Comparison of ENCODE assay signal across 17 cellular contexts in genomic region chr4:29079260-29079659, GRCh38.
DNase-seq lines count a peak whose midpoint lies in the region; ATAC-seq and TF ChIP-seq lines count a peak whose summit lies in the region.
"Had no signal": no experiment of that assay in that cellular context is flagged by ENCODE, and none has a peak within 500 bp of the region (broad histone marks: within the 10 kb centered on the region; RNA-seq: fewer than 3 reads in every experiment).

No MANE protein-coding gene starts in this region.

- POLR2A ChIA-PET in PC-3 (lab: Charles Lee; ENCODE audit: unreplicated experiment): no interaction called here

- H3K4me3 Mint-ChIP-seq in GM23338 (no peak overlapping the region), endodermal cell (no peak overlapping the region)
- no peak overlapping the region for H3K4me3 Mint-ChIP-seq in activated naive CD4-positive, alpha-beta T cell treated with anti-CD3 and anti-CD28 coated beads for 36 hours
- H3K4me3 Mint-ChIP-seq: CD8-positive, alpha-beta memory T cell had no signal

- H3K4me1 ChIP-seq in GM23338 (ENCODE audit: insufficient read depth) (no peaks in the 10 kb centered on the region), PC-3 (ENCODE audit: insufficient read depth, low read length) (peaks cover 13% of the 10 kb centered on the region), endodermal cell (ENCODE audit: control insufficient read depth, insufficient read depth, low read length) (no peaks in the 10 kb centered on the region)

- no peaks in the 10 kb centered on the region for H3K27me3 ChIP-seq in GM23338 (ENCODE audit: insufficient read depth)
- H3K27me3 ChIP-seq in PC-3 (ENCODE audit: low read length): no peaks in the 10 kb centered on the region
- H3K27me3 ChIP-seq in endodermal cell (ENCODE audit: control insufficient read depth, insufficient read depth, low read length, poor library complexity, severe bottlenecking): no peaks in the 10 kb centered on the region
- H3K27me3 ChIP-seq: BLaER1 treated with 17β-estradiol and CSF1 and Interleukin-3, amounts not matched to agents 10 nM and 100 nM had no signal

- H3K4me2 ChIP-seq in GM23338 (no peak overlapping the region), PC-3 (ENCODE audit: low read length) (no peak overlapping the region)
- H3K4me2 ChIP-seq: BLaER1 treated with 17β-estradiol and CSF1 and Interleukin-3, amounts not matched to agents 10 nM and 100 nM had no signal

- TF ChIP-seq CTCF in GM23338 (conservative IDR thresholded peaks at IDR 0.05; ENCODE audit: low read depth in 2 of 2): peak; percentile 25 to 50
- TF ChIP-seq CTCF in PC-3 (conservative IDR thresholded peaks at IDR 0.05; ENCODE audit: low read depth, low read length): peak; percentile 40; the same call in 1 of the 2 replicates
- peak; percentile 50 for TF ChIP-seq CTCF in endodermal cell (conservative IDR thresholded peaks at IDR 0.05)

- H3K9ac ChIP-seq in PC-3 (ENCODE audit: low read length) (no peak overlapping the region), endodermal cell (ENCODE audit: extremely low read depth, low read length, poor library complexity, severe bottlenecking) (no peak overlapping the region)
- H3K9ac ChIP-seq: BLaER1 treated with 17β-estradiol and CSF1 and Interleukin-3, amounts not matched to agents 10 nM and 100 nM had no signal

- H3K79me2 ChIP-seq in GM23338 (replicated peaks; ENCODE audit: insufficient read depth): no peaks in the 10 kb centered on the region
- no peaks in the 10 kb centered on the region for H3K79me2 ChIP-seq in PC-3 (ENCODE audit: low read length)

- CTCF ChIA-PET in PC-3 (lab: Charles Lee): no interaction called here
- CTCF ChIA-PET in activated naive CD4-positive, alpha-beta T cell treated with anti-CD3 and anti-CD28 coated beads for 36 hours (lab: Charles Lee): no interaction called here

- H3K27me3 Mint-ChIP-seq in GM23338 (ENCODE audit: insufficient read depth, low read depth, poor library complexity): no peaks in the 10 kb centered on the region
- H3K27me3 Mint-ChIP-seq in endodermal cell (ENCODE audit: insufficient read depth): no peaks in the 10 kb centered on the region
- H3K27me3 Mint-ChIP-seq in activated naive CD4-positive, alpha-beta T cell treated with anti-CD3 and anti-CD28 coated beads for 36 hours (ENCODE audit: low read depth): no peaks in the 10 kb centered on the region
- H3K27me3 Mint-ChIP-seq: CD8-positive, alpha-beta memory T cell had no signal

- H3K4me3 ChIP-seq in GM23338 (no peak overlapping the region), PC-3 (ENCODE audit: low read length) (no peak overlapping the region), endodermal cell (ENCODE audit: low read length) (no peak overlapping the region)
- H3K4me3 ChIP-seq in Jurkat, Clone E6-1 (ENCODE audit: low read length): no peak overlapping the region
- H3K4me3 ChIP-seq: BLaER1 treated with 17β-estradiol and CSF1 and Interleukin-3, amounts not matched to agents 10 nM and 100 nM had no signal

- H3K9me3 Mint-ChIP-seq in GM23338: no peaks in the 10 kb centered on the region
- H3K9me3 Mint-ChIP-seq in endodermal cell: no peaks in the 10 kb centered on the region
- peaks cover 6% of the 10 kb centered on the region for H3K9me3 Mint-ChIP-seq in activated naive CD4-positive, alpha-beta T cell treated with anti-CD3 and anti-CD28 coated beads for 36 hours

- H3K9me3 ChIP-seq in PC-3 (ENCODE audit: low read length): no peaks in the 10 kb centered on the region
- H3K9me3 ChIP-seq in endodermal cell (ENCODE audit: control insufficient read depth, low read length): no peaks in the 10 kb centered on the region
- H3K9me3 ChIP-seq: BLaER1 treated with 17β-estradiol and CSF1 and Interleukin-3, amounts not matched to agents 10 nM and 100 nM had no signal

- ATAC-seq in GM23338 (no peak), PC-3 (no peak), HG02870 (IDR thresholded peaks at IDR 0.05; ENCODE audit: unreplicated experiment) (no peak)
- ATAC-seq: Panc1, Right ventricle myocardium inferior had no signal

- H3K27ac Mint-ChIP-seq in GM23338 (no peak overlapping the region), endodermal cell (no peak overlapping the region)
- no peak overlapping the region for H3K27ac Mint-ChIP-seq in activated naive CD4-positive, alpha-beta T cell treated with anti-CD3 and anti-CD28 coated beads for 36 hours
- H3K27ac Mint-ChIP-seq: CD8-positive, alpha-beta memory T cell had no signal

- H3F3A ChIP-seq in GM23338 (replicated peaks; ENCODE audit: low read depth): no peaks in the 10 kb centered on the region
- no peaks in the 10 kb centered on the region for H3F3A ChIP-seq in PC-3 (ENCODE audit: low read length, unreplicated experiment)

- 94 to 100% methylated on average over 1 to 2 of the region's 2 CpGs for WGBS in endodermal cell (ENCODE audit: insufficient coverage in 1 of 2, insufficient read length in 1 of 2), 2 experiments

- no peaks in the 10 kb centered on the region for H4K20me1 ChIP-seq in GM23338 (replicated peaks; ENCODE audit: insufficient read depth)
- no peaks in the 10 kb centered on the region for H4K20me1 ChIP-seq in PC-3 (ENCODE audit: low read length)
- H4K20me1 ChIP-seq: BLaER1 treated with 17β-estradiol and CSF1 and Interleukin-3, amounts not matched to agents 10 nM and 100 nM had no signal

- H3K36me3 ChIP-seq in GM23338 (ENCODE audit: insufficient read depth) (no peaks in the 10 kb centered on the region), PC-3 (ENCODE audit: low read depth, low read length) (no peaks in the 10 kb centered on the region), endodermal cell (ENCODE audit: control insufficient read depth, insufficient read depth, low read length) (no peaks in the 10 kb centered on the region)
- H3K36me3 ChIP-seq: BLaER1 treated with 17β-estradiol and CSF1 and Interleukin-3, amounts not matched to agents 10 nM and 100 nM had no signal

- H2AFZ ChIP-seq in GM23338 (no peak overlapping the region), PC-3 (ENCODE audit: low read length) (no peak overlapping the region)

- H3K27ac ChIP-seq in GM23338 (ENCODE audit: low read depth) (no peak overlapping the region), PC-3 (ENCODE audit: low read length) (no peak overlapping the region), endodermal cell (ENCODE audit: low read depth, low read length) (no peak overlapping the region)
- H3K27ac ChIP-seq: BLaER1 treated with 17β-estradiol and CSF1 and Interleukin-3, amounts not matched to agents 10 nM and 100 nM had no signal

- H3K36me3 Mint-ChIP-seq in GM23338 (ENCODE audit: low read depth) (no peaks in the 10 kb centered on the region), endodermal cell (ENCODE audit: low read depth) (no peaks in the 10 kb centered on the region)
- H3K36me3 Mint-ChIP-seq in activated naive CD4-positive, alpha-beta T cell treated with anti-CD3 and anti-CD28 coated beads for 36 hours (ENCODE audit: low read depth): no peaks in the 10 kb centered on the region
- H3K36me3 Mint-ChIP-seq: CD8-positive, alpha-beta memory T cell had no signal

- BruUV-seq in PC-3 (replicated peaks; lab: Mats Ljungman, UMichigan): no TSS peak

- H3K4me1 Mint-ChIP-seq in GM23338 (no peaks in the 10 kb centered on the region), endodermal cell (no peaks in the 10 kb centered on the region)
- no peaks in the 10 kb centered on the region for H3K4me1 Mint-ChIP-seq in activated naive CD4-positive, alpha-beta T cell treated with anti-CD3 and anti-CD28 coated beads for 36 hours (ENCODE audit: low read depth)
- H3K4me1 Mint-ChIP-seq: CD8-positive, alpha-beta memory T cell had no signal

- intact Hi-C loops in PC-3 (cut with micrococcal nuclease): no loop called here
- intact Hi-C loops in activated naive CD4-positive, alpha-beta T cell treated with anti-CD3 and anti-CD28 coated beads for 36 hours (cut with micrococcal nuclease): no loop called here

- H3K9me2 ChIP-seq in GM23338 (ENCODE audit: insufficient read depth) (no peaks in the 10 kb centered on the region), PC-3 (replicated peaks; ENCODE audit: low read length) (no peaks in the 10 kb centered on the region)

- DNase-seq in GM23338 (ENCODE audit: low spot score): no peak
- DNase-seq in Jurkat, Clone E6-1 (ENCODE audit: low read depth, low spot score): peak; percentile 5
- DNase-seq in PC-3: no peak
- no peak for DNase-seq in endodermal cell
- DNase-seq in NCI-H2171 treated with DMSO at 0.1 percent for 48 hours (lab: John Stamatoyannopoulos, UW): no peak
- DNase-seq in activated naive CD4-positive, alpha-beta T cell treated with anti-CD3 and anti-CD28 coated beads for 36 hours: no peak
- DNase-seq: CD8-positive, alpha-beta memory T cell; DND-41; KBM-7; NCI-H1417 treated with DMSO at 0.1 percent for 48 hours; NCI-H1930; SW 1271; T-helper 2 cell had no signal
